1 cellular context compared by ENCODE assay signal in genomic region chr12:53456654-53457366, GRCh38.
A peak's percentile ranks its signal among the peaks of the same experiment; 100 is the strongest.
TF ChIP-seq lines count a peak whose summit lies in the region.

No MANE protein-coding gene starts in this region.

TF ChIP-seq in H1, 55 proteins besides CTCF, POLR2A, EP300 and RAD21:
- no peak for TF ChIP-seq KDM4A (IDR thresholded peaks at IDR 0.05; ENCODE audit: low read depth, low read length, severe bottlenecking)
- TF ChIP-seq POLR2AphosphoS5 (IDR thresholded peaks at IDR 0.05; ENCODE audit: low read depth, low read length): peak; percentile 76
TF ChIP-seq in H1: peak in this region for 1.
